Comparison of ENCODE assay signal across 29 cellular contexts in genomic region chr1:30299393-30299792, GRCh38.
"Had no signal": no experiment of that assay in that cellular context is flagged by ENCODE, and none has a peak within 500 bp of the region (broad histone marks: within the 10 kb centered on the region; RNA-seq: fewer than 3 reads in every experiment).

No MANE protein-coding gene starts in this region.

- H3K4me3 ChIP-seq: colonic mucosa, gastrocnemius medialis, heart left ventricle, hepatocyte, left lung, mucosa of descending colon, pancreas, smooth muscle cell, suprapubic skin, transverse colon, upper lobe of right lung, uterus had no signal

- ATAC-seq: gastrocnemius medialis; heart left ventricle; left cardiac atrium; left lung; mucosa of descending colon; natural killer cell treated with Interleukin-12 subunit alpha and Interleukin-12 subunit beta and Interleukin-15 and Interleukin-18, amount 100 ng/mL, for 72 hours; pancreas; sciatic nerve; stimulated activated naive CD8-positive, alpha-beta T cell treated with anti-CD3 and anti-CD28 coated beads, Interleukin-15, amount 100 ng/mL, for 72 hours; upper lobe of right lung had no signal

- H3K4me1 Mint-ChIP-seq: mesothelial cell of epicardium; naive B cell; neural crest cell; stimulated activated naive CD8-positive, alpha-beta T cell treated with anti-CD3 and anti-CD28 coated beads, Interleukin-15, amount 100 ng/mL, for 72 hours had no signal

- H3K79me2 ChIP-seq: hepatocyte had no signal

- H3K9me3 ChIP-seq: colonic mucosa, gastrocnemius medialis, left lung, mucosa of descending colon, neutrophil, pancreas, suprapubic skin, transverse colon, upper lobe of right lung, uterus had no signal

- H3K36me3 Mint-ChIP-seq: mesothelial cell of epicardium, naive B cell had no signal

- H3K27ac Mint-ChIP-seq: dendritic cell treated with granulocyte-macrophage colony-stimulating factor and Interleukin-4, amounts not matched to agents 40 ng/mL and 50 ng/mL, for 4 days; mesothelial cell of epicardium; natural killer cell treated with Interleukin-12 subunit alpha and Interleukin-12 subunit beta and Interleukin-15 and Interleukin-18, amount 100 ng/mL, for 72 hours; progenitor cell of endocrine pancreas; stimulated activated naive CD8-positive, alpha-beta T cell treated with anti-CD3 and anti-CD28 coated beads, Interleukin-15, amount 100 ng/mL, for 72 hours had no signal

- H3K27ac ChIP-seq: colonic mucosa, gastrocnemius medialis, heart left ventricle, hepatocyte, left lung, neutrophil, pancreas, suprapubic skin, transverse colon, upper lobe of right lung, uterus had no signal

- H3K9me3 Mint-ChIP-seq: dendritic cell treated with granulocyte-macrophage colony-stimulating factor and Interleukin-4, amounts not matched to agents 40 ng/mL and 50 ng/mL, for 4 days had no signal

- H3K4me2 ChIP-seq: hepatocyte, smooth muscle cell had no signal

- H2AFZ ChIP-seq: hepatocyte had no signal

- H3K4me3 Mint-ChIP-seq: dendritic cell treated with granulocyte-macrophage colony-stimulating factor and Interleukin-4, amounts not matched to agents 40 ng/mL and 50 ng/mL, for 4 days; mesothelial cell of epicardium; naive B cell; natural killer cell treated with Interleukin-12 subunit alpha and Interleukin-12 subunit beta and Interleukin-15 and Interleukin-18, amount 100 ng/mL, for 72 hours; neural crest cell; stimulated activated naive CD8-positive, alpha-beta T cell treated with anti-CD3 and anti-CD28 coated beads, Interleukin-15, amount 100 ng/mL, for 72 hours had no signal

- DNase-seq: effector CD8-positive, alpha-beta T cell; erythroblast; gastrocnemius medialis; heart left ventricle; left cardiac atrium; left lung; mucosa of descending colon; naive B cell; stimulated activated CD4-positive, alpha-beta T cell treated with anti-CD3 and anti-CD28 coated beads, Interleukin-12 subunit alpha, Interleukin-12 subunit beta, amount 100 ng/mL, for 4 hours; stimulated activated CD4-positive, alpha-beta T cell treated with anti-CD3 and anti-CD28 coated beads, Interleukin-1b, Interleukin-23, amount 100 ng/mL, for 48 hours; stimulated activated CD4-positive, alpha-beta T cell treated with anti-CD3 and anti-CD28 coated beads, Interleukin-4, amount 100 ng/mL, for 1 hour; stimulated activated CD8-positive, alpha-beta memory T cell treated with anti-CD3 and anti-CD28 coated beads, Interleukin-4, amount 100 ng/mL, for 48 hours; stimulated activated naive CD4-positive, alpha-beta T cell; stimulated activated naive CD8-positive, alpha-beta T cell treated with anti-CD3 and anti-CD28 coated beads, Interleukin-15, amount 100 ng/mL, for 72 hours; transverse colon; upper lobe of right lung; uterus had no signal

- H3K27me3 ChIP-seq: colonic mucosa, neutrophil, pancreas, uterus had no signal

- H3K36me3 ChIP-seq: colonic mucosa, gastrocnemius medialis, heart left ventricle, left lung, neutrophil, pancreas, suprapubic skin, transverse colon, upper lobe of right lung, uterus had no signal

- H3K4me1 ChIP-seq: colonic mucosa, gastrocnemius medialis, heart left ventricle, left lung, pancreas, suprapubic skin, transverse colon, upper lobe of right lung, uterus had no signal
